Comparison of ENCODE assay signal across 1 cellular context in the genomic region with DNA sequence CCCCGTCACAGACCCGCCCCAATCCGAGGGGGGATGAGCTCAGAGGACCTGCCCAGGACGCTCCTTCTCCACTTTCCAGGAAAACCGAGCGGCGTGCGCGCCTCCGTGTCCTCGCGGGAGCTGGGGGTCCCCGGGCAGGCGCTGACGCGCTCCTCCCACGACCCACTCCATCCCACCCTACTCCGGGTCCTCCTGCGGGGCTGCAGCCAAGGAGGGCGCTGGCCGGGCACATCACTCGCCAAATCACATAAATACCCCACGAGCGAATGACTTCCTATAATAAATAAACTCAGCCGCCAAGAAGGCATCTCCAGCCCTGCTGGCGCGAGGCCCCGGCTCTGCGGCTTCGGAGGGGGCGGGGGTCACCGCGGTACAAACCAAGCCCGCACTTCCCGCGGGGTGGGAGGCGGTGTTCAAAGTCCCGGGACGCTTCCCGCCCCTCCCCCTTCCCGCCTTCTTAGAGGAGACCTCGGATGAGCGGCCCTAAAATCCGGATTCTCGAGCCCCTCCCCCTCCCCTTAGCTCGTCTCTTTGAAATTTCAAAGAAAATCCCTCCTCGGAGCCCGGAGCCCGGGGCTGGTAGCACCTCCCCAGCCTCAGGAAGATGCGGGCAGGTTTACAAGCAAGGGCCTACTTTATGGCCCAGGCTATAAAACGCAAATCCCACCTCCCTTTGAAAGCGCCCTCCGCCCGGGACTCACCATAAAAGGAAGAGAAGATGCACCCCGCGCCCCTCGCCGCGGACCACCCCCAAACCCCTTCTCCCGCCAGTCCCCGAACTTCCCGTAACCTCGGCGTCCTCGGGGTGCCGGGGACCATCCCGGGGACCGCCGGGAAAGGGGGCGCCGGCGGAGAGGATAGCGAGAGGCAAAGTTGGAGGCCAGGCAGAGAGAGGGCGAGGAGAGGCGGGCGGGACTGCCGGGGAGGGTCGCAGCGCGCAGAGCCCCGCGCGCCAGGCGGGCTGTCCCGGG.
TF ChIP-seq lines count a peak whose summit lies in the region.

No MANE protein-coding gene starts in this region.

TF ChIP-seq in neural cell, 6 proteins besides CTCF, POLR2A, EP300 and RAD21:
- TF ChIP-seq, protein P1, sequence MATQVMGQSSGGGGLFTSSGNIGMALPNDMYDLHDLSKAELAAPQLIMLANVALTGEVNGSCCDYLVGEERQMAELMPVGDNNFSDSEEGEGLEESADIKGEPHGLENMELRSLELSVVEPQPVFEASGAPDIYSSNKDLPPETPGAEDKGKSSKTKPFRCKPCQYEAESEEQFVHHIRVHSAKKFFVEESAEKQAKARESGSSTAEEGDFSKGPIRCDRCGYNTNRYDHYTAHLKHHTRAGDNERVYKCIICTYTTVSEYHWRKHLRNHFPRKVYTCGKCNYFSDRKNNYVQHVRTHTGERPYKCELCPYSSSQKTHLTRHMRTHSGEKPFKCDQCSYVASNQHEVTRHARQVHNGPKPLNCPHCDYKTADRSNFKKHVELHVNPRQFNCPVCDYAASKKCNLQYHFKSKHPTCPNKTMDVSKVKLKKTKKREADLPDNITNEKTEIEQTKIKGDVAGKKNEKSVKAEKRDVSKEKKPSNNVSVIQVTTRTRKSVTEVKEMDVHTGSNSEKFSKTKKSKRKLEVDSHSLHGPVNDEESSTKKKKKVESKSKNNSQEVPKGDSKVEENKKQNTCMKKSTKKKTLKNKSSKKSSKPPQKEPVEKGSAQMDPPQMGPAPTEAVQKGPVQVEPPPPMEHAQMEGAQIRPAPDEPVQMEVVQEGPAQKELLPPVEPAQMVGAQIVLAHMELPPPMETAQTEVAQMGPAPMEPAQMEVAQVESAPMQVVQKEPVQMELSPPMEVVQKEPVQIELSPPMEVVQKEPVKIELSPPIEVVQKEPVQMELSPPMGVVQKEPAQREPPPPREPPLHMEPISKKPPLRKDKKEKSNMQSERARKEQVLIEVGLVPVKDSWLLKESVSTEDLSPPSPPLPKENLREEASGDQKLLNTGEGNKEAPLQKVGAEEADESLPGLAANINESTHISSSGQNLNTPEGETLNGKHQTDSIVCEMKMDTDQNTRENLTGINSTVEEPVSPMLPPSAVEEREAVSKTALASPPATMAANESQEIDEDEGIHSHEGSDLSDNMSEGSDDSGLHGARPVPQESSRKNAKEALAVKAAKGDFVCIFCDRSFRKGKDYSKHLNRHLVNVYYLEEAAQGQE (IDR thresholded peaks at IDR 0.05; ENCODE audit: borderline replicate concordance): no peak
- TF ChIP-seq POLR2AphosphoS5 (IDR thresholded peaks at IDR 0.05) (no peak), SMC3 (conservative IDR thresholded peaks at IDR 0.05; ENCODE audit: poor library complexity) (no peak), TAF1 (IDR thresholded peaks at IDR 0.05; ENCODE audit: low read depth) (no peak), EZH2 (IDR thresholded peaks at IDR 0.05; ENCODE audit: borderline replicate concordance, insufficient read depth, low read length, poor library complexity, severe bottlenecking) (peak; percentile 29), MXI1 (conservative IDR thresholded peaks at IDR 0.05; ENCODE audit: poor library complexity, severe bottlenecking) (no peak)
